Comparison of ENCODE assay signal across 22 cellular contexts in the genomic region with DNA sequence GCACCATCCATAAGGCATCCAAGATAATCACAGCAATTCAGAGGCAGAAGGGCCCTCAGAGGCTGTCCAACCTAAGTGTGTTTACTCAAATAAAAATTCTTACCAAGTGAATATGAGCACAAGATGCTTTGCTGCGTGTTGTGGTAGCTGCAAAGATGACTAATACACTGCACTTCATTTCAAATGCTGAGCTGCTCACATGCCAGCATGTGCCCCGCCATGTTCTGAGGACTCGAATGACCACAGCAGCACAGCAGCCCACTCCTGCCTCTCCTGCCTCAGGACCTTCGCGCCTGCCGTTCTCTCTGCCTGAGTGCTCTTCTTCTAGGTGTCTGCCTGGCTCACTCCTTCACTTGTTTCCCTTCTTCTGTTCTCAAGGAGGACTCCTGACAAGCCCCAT. TPM values are rescaled to one million over a fixed set of nuclear protein-coding genes. Genes with fewer than 3 reads are reported as not detected.
DNase-seq lines count a peak whose midpoint lies in the region; ATAC-seq and TF ChIP-seq lines count a peak whose summit lies in the region.
"Had no signal": no experiment of that assay in that cellular context is flagged by ENCODE, and none has a peak within 500 bp of the region (broad histone marks: within the 10 kb centered on the region; RNA-seq: fewer than 3 reads in every experiment).

No MANE protein-coding gene starts in this region.

- intact Hi-C loops in activated CD4-positive, alpha-beta T cell treated with anti-CD3 and anti-CD28 coated beads for 36 hours (cut with DNase I, micrococcal nuclease): no loop called here
- intact Hi-C loops in IMR-90 (cut with micrococcal nuclease): no loop called here
- intact Hi-C loops in esophagus squamous epithelium (cut with DNase I): no loop called here

- H3K27ac ChIP-seq in IMR-90 (ENCODE audit: insufficient read depth, low read length) (no peak overlapping the region), esophagus squamous epithelium (no peak overlapping the region)
- H3K27ac ChIP-seq: PC-9 had no signal

- H3K9me3 Mint-ChIP-seq in activated CD4-positive, alpha-beta T cell treated with anti-CD3 and anti-CD28 coated beads for 36 hours (ENCODE audit: low read depth): peaks cover 11% of the 10 kb centered on the region
- H3K9me3 Mint-ChIP-seq in osteocyte (ENCODE audit: unreplicated experiment): peaks cover 8% of the 10 kb centered on the region

- H3K9me3 ChIP-seq in IMR-90 (ENCODE audit: control insufficient read depth, insufficient read depth, low read length): peaks cover 26% of the 10 kb centered on the region
- H3K9me3 ChIP-seq in esophagus squamous epithelium: no peaks in the 10 kb centered on the region

- in situ Hi-C loops in IMR-90 (cut with MboI; ENCODE audit: low sequenced_read_pairs): no loop called here

- H3K4me3 Mint-ChIP-seq in activated CD4-positive, alpha-beta T cell treated with anti-CD3 and anti-CD28 coated beads for 36 hours: no peak overlapping the region
- no peak overlapping the region for H3K4me3 Mint-ChIP-seq in osteocyte (ENCODE audit: unreplicated experiment)
- H3K4me3 Mint-ChIP-seq: nephron had no signal

- TF ChIP-seq CTCF in IMR-90 (conservative IDR thresholded peaks at IDR 0.05; ENCODE audit: low read depth, low read length) (no peak), osteocyte (IDR thresholded peaks at IDR 0.05) (no peak), esophagus squamous epithelium (IDR thresholded peaks at IDR 0.05) (no peak)

- WGBS in IMR-90 (ENCODE audit: extremely low coverage in 2 of 2, insufficient read length in 1 of 2), 2 experiments: 77% methylated on average over 5 of the region's 6 CpGs; no CpG with 5 or more reads in 1 of the 2 experiments
- 83 to 93% methylated on average over 6 of the region's 6 CpGs for WGBS in esophagus squamous epithelium, 2 donors

- H2BK120ac ChIP-seq in IMR-90 (ENCODE audit: low read depth, low read length): no peak overlapping the region

- no peak overlapping the region for H2BK15ac ChIP-seq in IMR-90 (ENCODE audit: low read depth, low read length)

- no peak overlapping the region for H3K56ac ChIP-seq in IMR-90 (ENCODE audit: extremely low read depth, insufficient read depth, low read length)

- no peaks in the 10 kb centered on the region for H4K20me1 ChIP-seq in IMR-90 (ENCODE audit: insufficient read depth, low read length)

- no peak overlapping the region for H4K5ac ChIP-seq in IMR-90 (ENCODE audit: low read depth, low read length)

- no peak for TF ChIP-seq RAD21 in IMR-90 (IDR thresholded peaks at IDR 0.05; ENCODE audit: low read length)

- ATAC-seq in activated CD4-positive, alpha-beta T cell treated with anti-CD3 and anti-CD28 coated beads for 36 hours: no peak
- ATAC-seq in IMR-90 (ENCODE audit: low read depth): no peak
- no peak for ATAC-seq in HG02852 (IDR thresholded peaks at IDR 0.05; ENCODE audit: unreplicated experiment)
- ATAC-seq: left ventricle myocardium superior, sciatic nerve had no signal

- H3K9ac ChIP-seq in IMR-90 (ENCODE audit: low read depth, low read length): no peak overlapping the region

- no peaks in the 10 kb centered on the region for H3K79me1 ChIP-seq in IMR-90 (ENCODE audit: low read depth in 1 of 2, low read length in 2 of 2)

- H2AK5ac ChIP-seq in IMR-90 (ENCODE audit: low read depth, low read length): no peak overlapping the region

- TF ChIP-seq POLR2A in IMR-90 (IDR thresholded peaks at IDR 0.05; ENCODE audit: low read depth, low read length) (no peak), esophagus squamous epithelium (IDR thresholded peaks at IDR 0.05) (no peak)

- H3K4me1 Mint-ChIP-seq in activated CD4-positive, alpha-beta T cell treated with anti-CD3 and anti-CD28 coated beads for 36 hours: peaks cover 81% of the 10 kb centered on the region
- H3K4me1 Mint-ChIP-seq in osteocyte (ENCODE audit: unreplicated experiment): no peaks in the 10 kb centered on the region
- H3K4me1 Mint-ChIP-seq: nephron had no signal

- no peak overlapping the region for H2BK20ac ChIP-seq in IMR-90 (ENCODE audit: low read depth, low read length)

- POLR2A ChIA-PET in activated CD4-positive, alpha-beta T cell treated with anti-CD3 and anti-CD28 coated beads for 36 hours (lab: Charles Lee): no interaction called here
- POLR2A ChIA-PET in IMR-90 (lab: Charles Lee; ENCODE audit: unreplicated experiment): no interaction called here

- peak overlapping the region; percentile 71 for H3K27ac Mint-ChIP-seq in activated CD4-positive, alpha-beta T cell treated with anti-CD3 and anti-CD28 coated beads for 36 hours
- H3K27ac Mint-ChIP-seq in osteocyte (ENCODE audit: unreplicated experiment): no peak overlapping the region
- H3K27ac Mint-ChIP-seq: nephron had no signal

- no TSS peak for BruUV-seq in IMR-90 (replicated peaks; lab: Mats Ljungman, UMichigan)

- H3K4me1 ChIP-seq in IMR-90 (ENCODE audit: control insufficient read depth, insufficient read depth, low read length) (no peaks in the 10 kb centered on the region), esophagus squamous epithelium (peaks cover 0 to 6% (median 0%) of the 10 kb centered on the region in 3 donors)

- H2AFZ ChIP-seq in IMR-90 (replicated peaks; ENCODE audit: low read length, poor library complexity): no peak overlapping the region
- H2AFZ ChIP-seq: PC-9 had no signal

- peak; percentile 40 for DNase-seq in activated CD4-positive, alpha-beta T cell treated with anti-CD3 and anti-CD28 coated beads for 36 hours
- DNase-seq in activated CD4-positive, alpha-beta T cell treated with anti-CD3 and anti-CD28 coated beads, Interleukin-2, amount 50 U/mL, for 4 hours: no peak
- DNase-seq in IMR-90 (peak; percentile 2), astrocyte of the hippocampus (ENCODE audit: low read depth, low spot score) (peak; percentile 71), osteocyte (ENCODE audit: extremely low spot score, unreplicated experiment) (peak; percentile 57), cerebellar nuclear complex (lab: John Stamatoyannopoulos, UW) (no peak), esophagus squamous epithelium (lab: John Stamatoyannopoulos, UW) (no peak)
- DNase-seq: 8988T; activated CD4-positive, alpha-beta T cell treated with anti-CD3 and anti-CD28 coated beads for 4 hours; activated gamma-delta T cell; Calu3; hippocampal formation; left ventricle myocardium superior; NCI-H187; NCI-H526; PC-9; stimulated activated CD4-positive, alpha-beta T cell treated with anti-CD3 and anti-CD28 coated beads, Interleukin-4, amount 100 ng/mL, for 4 hours; stimulated activated naive CD4-positive, alpha-beta T cell treated with Interleukin-2 at 50 U/mL for 16 hours had no signal

- H4K8ac ChIP-seq in IMR-90 (ENCODE audit: low read depth in 2 of 2, low read length in 2 of 2): no peak overlapping the region

- H3K4ac ChIP-seq in IMR-90 (ENCODE audit: low read depth, low read length): no peak overlapping the region

- H3K4me3 ChIP-seq in IMR-90 (ENCODE audit: insufficient read depth, low read depth, low read length) (no peak overlapping the region), esophagus squamous epithelium (no peak overlapping the region)
- H3K4me3 ChIP-seq: PC-9 had no signal

- H3K36me3 Mint-ChIP-seq in activated CD4-positive, alpha-beta T cell treated with anti-CD3 and anti-CD28 coated beads for 36 hours (ENCODE audit: low read depth): peaks cover 43% of the 10 kb centered on the region
- H3K36me3 Mint-ChIP-seq in osteocyte (ENCODE audit: unreplicated experiment): no peaks in the 10 kb centered on the region

- H2BK5ac ChIP-seq in IMR-90 (ENCODE audit: low read depth, low read length, poor library complexity, severe bottlenecking): no peak overlapping the region

- no peak overlapping the region for H4K91ac ChIP-seq in IMR-90 (ENCODE audit: insufficient read depth, low read depth, low read length)

- H3K27me3 ChIP-seq in IMR-90 (ENCODE audit: control insufficient read depth, insufficient read depth, low read length) (no peaks in the 10 kb centered on the region), esophagus squamous epithelium (peaks cover 0 to 3% (median 0%) of the 10 kb centered on the region in 4 donors)

- no peak overlapping the region for H3K23ac ChIP-seq in IMR-90 (ENCODE audit: low read depth, low read length)

- H2AK9ac ChIP-seq in IMR-90 (replicated peaks; ENCODE audit: low read depth, low read length, poor library complexity): no peak overlapping the region

- H3K27me3 Mint-ChIP-seq in activated CD4-positive, alpha-beta T cell treated with anti-CD3 and anti-CD28 coated beads for 36 hours: no peaks in the 10 kb centered on the region
- peaks cover 10% of the 10 kb centered on the region for H3K27me3 Mint-ChIP-seq in osteocyte (ENCODE audit: unreplicated experiment)

- H3K9me1 ChIP-seq in IMR-90 (ENCODE audit: insufficient read depth, low read length): no peaks in the 10 kb centered on the region

- H3K36me3 ChIP-seq in IMR-90 (ENCODE audit: control insufficient read depth, insufficient read depth, low read length) (no peaks in the 10 kb centered on the region), esophagus squamous epithelium (no peaks in the 10 kb centered on the region)

- H3K18ac ChIP-seq in IMR-90 (ENCODE audit: low read depth, low read length): no peak overlapping the region

- CTCF ChIA-PET in activated CD4-positive, alpha-beta T cell treated with anti-CD3 and anti-CD28 coated beads for 36 hours (lab: Charles Lee): interaction anchor here (1.0 to 1.2 kb wide), 2 partner anchors 11 to 24 kb away, joined by 3 to 4 read pairs; no protein-coding TSS in a partner anchor
- CTCF ChIA-PET in IMR-90 (lab: Yijun Ruan, JAX): no interaction called here

- H3K4me2 ChIP-seq in IMR-90 (ENCODE audit: low read depth, low read length): no peak overlapping the region
- H3K4me2 ChIP-seq: PC-9 had no signal

- no peak overlapping the region for H3K14ac ChIP-seq in IMR-90 (replicated peaks; ENCODE audit: low read depth, low read length)

- dilution Hi-C loops in IMR-90 (cut with HindIII; ENCODE audit: low sequenced_read_pairs, unreplicated experiment): no loop called here

TF ChIP-seq in IMR-90, 13 proteins besides CTCF, POLR2A, EP300 and RAD21 (continues in another document):
- TF ChIP-seq, protein P1, sequence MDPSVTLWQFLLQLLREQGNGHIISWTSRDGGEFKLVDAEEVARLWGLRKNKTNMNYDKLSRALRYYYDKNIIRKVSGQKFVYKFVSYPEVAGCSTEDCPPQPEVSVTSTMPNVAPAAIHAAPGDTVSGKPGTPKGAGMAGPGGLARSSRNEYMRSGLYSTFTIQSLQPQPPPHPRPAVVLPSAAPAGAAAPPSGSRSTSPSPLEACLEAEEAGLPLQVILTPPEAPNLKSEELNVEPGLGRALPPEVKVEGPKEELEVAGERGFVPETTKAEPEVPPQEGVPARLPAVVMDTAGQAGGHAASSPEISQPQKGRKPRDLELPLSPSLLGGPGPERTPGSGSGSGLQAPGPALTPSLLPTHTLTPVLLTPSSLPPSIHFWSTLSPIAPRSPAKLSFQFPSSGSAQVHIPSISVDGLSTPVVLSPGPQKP (IDR thresholded peaks at IDR 0.05; ENCODE audit: borderline replicate concordance, low read depth, low read length): no peak
- TF ChIP-seq RCOR1 (IDR thresholded peaks at IDR 0.05; ENCODE audit: insufficient replicate concordance, low read length): no peak

RNA-seq across cellular contexts. Expression of a gene that starts 19.0 kb away (rescaled TPM):
- 10 to 100 TPM; 20.4 to 29.2 TPM for total RNA-seq in activated CD4-positive, alpha-beta T cell treated with anti-CD3 and anti-CD28 coated beads for 36 hours
- not detected in 2 replicates for total RNA-seq in IMR-90 (2012; rRNA removed)
- polyA plus RNA-seq in IMR-90 (2012; rRNA removed): not detected in 2 replicates
- polyA plus RNA-seq in IMR-90 (2012; cell fraction: cytosol; rRNA removed): not detected in 2 replicates
- not detected in 2 replicates for polyA plus RNA-seq in IMR-90 (2012; cell fraction: nucleus; rRNA removed; ENCODE audit: low replicate concordance)
- not detected in 2 replicates for total RNA-seq in osteocyte
- total RNA-seq in esophagus squamous epithelium: 1 to 10 TPM; 1.8 to 8.8 (median 3.1) TPM
- total RNA-seq: Calu3, chondrocyte, PC-9 had no signal

Comparison
In these comparisons a context has a peak if more than half of its experiments do, and no peak if none do; other contexts are left out.
1. DNase-seq: peak in activated CD4-positive, alpha-beta T cell treated with anti-CD3 and anti-CD28 coated beads for 36 hours (single experiment), IMR-90 (single experiment), astrocyte of the hippocampus (single experiment) and osteocyte (single experiment); none in activated CD4-positive, alpha-beta T cell treated with anti-CD3 and anti-CD28 coated beads, Interleukin-2, amount 50 U/mL, for 4 hours (0 of 2), cerebellar nuclear complex (0 of 2) and esophagus squamous epithelium (single experiment).